ENCODE assay signal across 1 cellular context in genomic region chr1:150486966-150487762, GRCh38.
TF ChIP-seq lines count a peak whose summit lies in the region.

Gene TARS2, plus strand, starts transcription at chr1:150487419. Its CDS starts 32 bp downstream, at chr1:150487451.

TF ChIP-seq in HEK293, 187 proteins besides CTCF, POLR2A, EP300 and RAD21 (continued from another document):
- TF ChIP-seq ZNF18 (tag by site-specific recombination; IDR thresholded peaks at IDR 0.05): peak; percentile 98
- TF ChIP-seq ZNF621 (tag by site-specific recombination; IDR thresholded peaks at IDR 0.05): no peak
- TF ChIP-seq PATZ1 (tag by site-specific recombination; IDR thresholded peaks at IDR 0.05): peak; percentile 73
- TF ChIP-seq ZNF610 (tag by site-specific recombination; IDR thresholded peaks at IDR 0.05; ENCODE audit: borderline replicate concordance): peak; percentile 80
- TF ChIP-seq ZNF423 (tag by site-specific recombination; IDR thresholded peaks at IDR 0.05): no peak
- TF ChIP-seq ZSCAN18 (tag by site-specific recombination; IDR thresholded peaks at IDR 0.05): peak; percentile 87; the same call in 1 of the 2 replicates
- peak; percentile 66 for TF ChIP-seq ZBTB20 (tag by site-specific recombination; IDR thresholded peaks at IDR 0.05)
- TF ChIP-seq YY2 (tag by site-specific recombination; IDR thresholded peaks at IDR 0.05): peak; percentile 75
- TF ChIP-seq ZEB2 (tag by site-specific recombination; IDR thresholded peaks at IDR 0.05): peak; percentile 89
- peak; percentile 91 for TF ChIP-seq ZBTB17 (tag by site-specific recombination; IDR thresholded peaks at IDR 0.05)
- peak; percentile 47; the same call in 1 of the 2 replicates for TF ChIP-seq ZNF184 (tag by site-specific recombination; IDR thresholded peaks at IDR 0.05)
- no peak for TF ChIP-seq ZNF560 (tag by site-specific recombination; IDR thresholded peaks at IDR 0.05; ENCODE audit: borderline replicate concordance)
- no peak for TF ChIP-seq ZNF223 (tag by site-specific recombination; IDR thresholded peaks at IDR 0.05)
- peak; percentile 92 for TF ChIP-seq OVOL3 (tag by site-specific recombination; IDR thresholded peaks at IDR 0.05)
- peak; percentile 57; the same call in 1 of the 2 replicates for TF ChIP-seq GLI4 (tag by site-specific recombination; IDR thresholded peaks at IDR 0.05)
- TF ChIP-seq ZNF2 (tag by site-specific recombination; IDR thresholded peaks at IDR 0.05): peak; percentile 98
- peak; percentile 96; the same call in 1 of the 2 replicates for TF ChIP-seq ZFP37 (tag by site-specific recombination; IDR thresholded peaks at IDR 0.05)
- TF ChIP-seq SETDB1 (IDR thresholded peaks at IDR 0.05; ENCODE audit: insufficient read length, low read length): no peak
- TF ChIP-seq ZBTB8A (tag by site-specific recombination; IDR thresholded peaks at IDR 0.05): peak; percentile 65
- TF ChIP-seq ZBTB11 (tag by site-specific recombination; conservative IDR thresholded peaks at IDR 0.05; ENCODE audit: low read depth): peak; percentile 99
- TF ChIP-seq MEIS1 (CRISPR knock-in tag; IDR thresholded peaks at IDR 0.05; ENCODE audit: borderline replicate concordance): no peak
- TF ChIP-seq GLIS1 (tag by site-specific recombination; IDR thresholded peaks at IDR 0.05): peak; percentile 48; the same call in 1 of the 2 replicates
- peak; percentile 98 for TF ChIP-seq ZXDB (tag by site-specific recombination; IDR thresholded peaks at IDR 0.05)
- no peak for TF ChIP-seq TCF7L2 (IDR thresholded peaks at IDR 0.05; ENCODE audit: borderline replicate concordance, low read depth, low read length)
- no peak for TF ChIP-seq ZNF624 (tag by site-specific recombination; IDR thresholded peaks at IDR 0.05)
- no peak for TF ChIP-seq ZNF768 (tag by site-specific recombination; IDR thresholded peaks at IDR 0.05)
- no peak for TF ChIP-seq SCRT1 (tag by site-specific recombination; IDR thresholded peaks at IDR 0.05; ENCODE audit: borderline replicate concordance)
- no peak for TF ChIP-seq ZNF280D (tag by site-specific recombination; IDR thresholded peaks at IDR 0.05)
- 0 out of 2 replicates have a peak, but pooled peaks have one; percentile 10 for TF ChIP-seq ZNF221 (tag by site-specific recombination; IDR thresholded peaks at IDR 0.05; ENCODE audit: borderline replicate concordance)
- no peak for TF ChIP-seq HOXD13 (CRISPR knock-in tag; IDR thresholded peaks at IDR 0.05; ENCODE audit: borderline replicate concordance)
- TF ChIP-seq ZNF664 (tag by site-specific recombination; IDR thresholded peaks at IDR 0.05): 0 out of 2 replicates have a peak, but pooled peaks have one; percentile 62
- peak; percentile 49; the same call in 1 of the 2 replicates for TF ChIP-seq ZNF341 (tag by site-specific recombination; IDR thresholded peaks at IDR 0.05; ENCODE audit: low read depth)
